In the genomic region with DNA sequence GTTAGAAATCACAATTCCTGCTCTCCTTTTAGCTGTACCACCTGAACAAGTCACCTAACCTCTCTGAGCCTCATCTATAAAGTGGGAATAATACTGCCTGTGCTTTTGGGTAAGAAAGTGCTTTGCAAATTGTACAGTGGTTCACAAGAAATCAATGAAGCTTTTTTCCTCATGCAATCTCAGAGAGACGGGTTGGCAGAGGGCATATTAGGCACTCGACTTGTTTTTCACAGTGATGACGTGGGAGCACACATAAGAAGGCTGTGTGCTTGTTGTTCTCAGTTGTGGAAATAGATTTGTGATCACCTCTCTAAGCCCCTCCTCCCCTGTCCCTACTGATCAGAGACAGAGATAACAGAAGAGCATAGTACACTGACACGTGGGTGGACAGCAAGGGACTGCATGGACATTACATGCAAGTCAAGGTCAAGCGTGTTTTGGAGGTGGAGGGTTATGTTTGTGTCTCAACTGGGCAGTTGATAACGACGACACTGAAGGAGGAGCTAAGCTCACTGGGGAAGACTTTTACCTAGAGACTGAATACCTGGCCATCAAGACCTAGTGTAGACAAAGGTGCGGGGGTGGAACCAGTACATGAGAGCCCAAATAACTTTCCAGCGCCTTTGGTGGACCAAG, we compare ENCODE assay signal across 1 cellular context.
TF ChIP-seq lines count a peak whose summit lies in the region.

No MANE protein-coding gene starts in this region.

TF ChIP-seq in H1, 55 proteins besides CTCF, POLR2A, EP300 and RAD21:
- TF ChIP-seq EZH2 (IDR thresholded peaks at IDR 0.05; ENCODE audit: low read depth, low read length, severe bottlenecking), result no peak
- TF ChIP-seq MAFK (IDR thresholded peaks at IDR 0.05; ENCODE audit: low read depth, low read length), result no peak
- TF ChIP-seq JUND (IDR thresholded peaks at IDR 0.05; ENCODE audit: low read length), result no peak
- no peak for TF ChIP-seq RBBP5 (IDR thresholded peaks at IDR 0.05; ENCODE audit: borderline replicate concordance, low read depth, low read length)
- no peak for TF ChIP-seq CHD1 (IDR thresholded peaks at IDR 0.05; ENCODE audit: low read depth, low read length)
- no peak for TF ChIP-seq SIRT6 (IDR thresholded peaks at IDR 0.05; ENCODE audit: low read length)
- no peak for TF ChIP-seq KDM4A (IDR thresholded peaks at IDR 0.05; ENCODE audit: low read depth, low read length, severe bottlenecking)
- no peak for TF ChIP-seq EGR1 (IDR thresholded peaks at IDR 0.05; ENCODE audit: borderline replicate concordance, low read depth, low read length)
- no peak for TF ChIP-seq SRF (IDR thresholded peaks at IDR 0.05; ENCODE audit: low read depth, low read length)
- no peak for TF ChIP-seq BACH1 (IDR thresholded peaks at IDR 0.05; ENCODE audit: low read length)
- TF ChIP-seq POLR2AphosphoS5 (IDR thresholded peaks at IDR 0.05; ENCODE audit: low read depth, low read length), result no peak
- TF ChIP-seq SP4 (IDR thresholded peaks at IDR 0.05; ENCODE audit: low read length), result no peak
- TF ChIP-seq, protein P1, sequence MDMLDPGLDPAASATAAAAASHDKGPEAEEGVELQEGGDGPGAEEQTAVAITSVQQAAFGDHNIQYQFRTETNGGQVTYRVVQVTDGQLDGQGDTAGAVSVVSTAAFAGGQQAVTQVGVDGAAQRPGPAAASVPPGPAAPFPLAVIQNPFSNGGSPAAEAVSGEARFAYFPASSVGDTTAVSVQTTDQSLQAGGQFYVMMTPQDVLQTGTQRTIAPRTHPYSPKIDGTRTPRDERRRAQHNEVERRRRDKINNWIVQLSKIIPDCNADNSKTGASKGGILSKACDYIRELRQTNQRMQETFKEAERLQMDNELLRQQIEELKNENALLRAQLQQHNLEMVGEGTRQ (IDR thresholded peaks at IDR 0.05; ENCODE audit: low read length), result no peak
- TF ChIP-seq SP2 (IDR thresholded peaks at IDR 0.05; ENCODE audit: low read length), result no peak
- no peak for TF ChIP-seq GABPA (IDR thresholded peaks at IDR 0.05; ENCODE audit: borderline replicate concordance, insufficient read depth, low read length)
- no peak for TF ChIP-seq TBP (IDR thresholded peaks at IDR 0.05; ENCODE audit: low read depth, low read length)
